Comparison of ENCODE assay signal across 27 cellular contexts in genomic region chr7:7550663-7551062, GRCh38. TPM values are rescaled to one million over a fixed set of nuclear protein-coding genes. Genes with fewer than 3 reads are reported as not detected.
"Had no signal": no experiment of that assay in that cellular context is flagged by ENCODE, and none has a peak within 500 bp of the region (broad histone marks: within the 10 kb centered on the region; RNA-seq: fewer than 3 reads in every experiment).

No MANE protein-coding gene starts in this region.

- H3K4me3 Mint-ChIP-seq: activated CD8-positive, alpha-beta memory T cell treated with anti-CD3 and anti-CD28 coated beads, Interleukin-2, amount 10 ng/mL, durations not matched to agents 7 days and 5 days; activated naive CD4-positive, alpha-beta T cell treated with anti-CD3 and anti-CD28 coated beads, Interleukin-2, amount 50 U/mL, for 24 hours; activated T-cell treated with anti-CD3 and anti-CD28 coated beads, Interleukin-2, amount 50 U/mL, for 24 hours; activated T-helper 1 cell treated with anti-CD3 and anti-CD28 coated beads, Interleukin-12 subunit alpha, Interleukin-12 subunit beta, Interleukin-2, Interleukin-4 antibody, amounts not matched to agents 30 ng/mL and 10 ng/mL and 1 ng/mL, durations not matched to agents 14 hours and 24 hours and 36 hours; T-helper 1 cell treated with Interleukin-12 subunit alpha and Interleukin-12 subunit beta and Interleukin-4 antibody, amounts not matched to agents 30 μg/mL and 1 μg/mL, for 36 hours; WTC11 had no signal

- H3K27me3 Mint-ChIP-seq: activated naive CD4-positive, alpha-beta T cell treated with anti-CD3 and anti-CD28 coated beads, Interleukin-2, amount 50 U/mL, for 24 hours had no signal

- H3K27ac Mint-ChIP-seq: activated CD8-positive, alpha-beta memory T cell treated with anti-CD3 and anti-CD28 coated beads, Interleukin-2, amount 10 ng/mL, durations not matched to agents 7 days and 5 days; activated naive CD4-positive, alpha-beta T cell treated with anti-CD3 and anti-CD28 coated beads, Interleukin-2, amount 50 U/mL, for 24 hours; activated T-cell treated with anti-CD3 and anti-CD28 coated beads, Interleukin-2, amount 50 U/mL, for 24 hours; activated T-helper 1 cell treated with anti-CD3 and anti-CD28 coated beads, Interleukin-12 subunit alpha, Interleukin-12 subunit beta, Interleukin-2, Interleukin-4 antibody, amounts not matched to agents 30 ng/mL and 10 ng/mL and 1 ng/mL, durations not matched to agents 14 hours and 24 hours and 36 hours; T-helper 1 cell treated with Interleukin-12 subunit alpha and Interleukin-12 subunit beta and Interleukin-4 antibody, amounts not matched to agents 30 μg/mL and 1 μg/mL, for 36 hours; WTC11 had no signal

- DNase-seq: activated CD4-positive, alpha-beta T cell treated with anti-CD3 and anti-CD28 coated beads for 48 hours; activated CD4-positive, alpha-beta T cell treated with anti-CD3 and anti-CD28 coated beads, Interleukin-2, amount 50 U/mL, for 4 hours; activated CD4-positive, CD25-positive, alpha-beta regulatory T cell treated with anti-CD3 and anti-CD28 coated beads, Interleukin-2, amount 50 U/mL, for 72 hours; activated CD8-positive, alpha-beta memory T cell treated with anti-CD3 and anti-CD28 coated beads, Interleukin-2, amount 10 ng/mL, durations not matched to agents 7 days and 5 days; activated effector memory CD4-positive, alpha-beta T cell treated with Interleukin-2 at 50 U/mL for 16 hours; activated naive CD4-positive, alpha-beta T cell; activated T-cell treated with anti-CD3 and anti-CD28 coated beads, Interleukin-2, amount 50 U/mL, for 24 hours; aorta; body of pancreas; central memory CD4-positive, alpha-beta T cell; NCI-H1105 treated with DMSO at 0.1 percent for 48 hours; NCI-H1436 treated with DMSO at 0.1 percent for 48 hours; NCI-H187; NCI-H2081; NCI-H510A treated with DMSO at 0.1 percent for 48 hours; NCI-H69; NK-92 treated with Interleukin-12 subunit alpha and Interleukin-12 subunit beta, amount 100 ng/mL, for 24 hours; OCI-M1; Right ventricle myocardium superior; SJCRH30 had no signal

- ATAC-seq: activated CD8-positive, alpha-beta memory T cell treated with anti-CD3 and anti-CD28 coated beads, Interleukin-2, amount 10 ng/mL, durations not matched to agents 7 days and 5 days; body of pancreas; Panc1; WTC11 had no signal

- H3K36me3 ChIP-seq: SJCRH30 had no signal

- H3K36me3 Mint-ChIP-seq: activated CD8-positive, alpha-beta memory T cell treated with anti-CD3 and anti-CD28 coated beads, Interleukin-2, amount 10 ng/mL, durations not matched to agents 7 days and 5 days; activated naive CD4-positive, alpha-beta T cell treated with anti-CD3 and anti-CD28 coated beads, Interleukin-2, amount 50 U/mL, for 24 hours; WTC11 had no signal

- H3K9me3 Mint-ChIP-seq: activated naive CD4-positive, alpha-beta T cell treated with anti-CD3 and anti-CD28 coated beads, Interleukin-2, amount 50 U/mL, for 24 hours; activated T-cell treated with anti-CD3 and anti-CD28 coated beads, Interleukin-2, amount 50 U/mL, for 24 hours; activated T-helper 1 cell treated with anti-CD3 and anti-CD28 coated beads, Interleukin-12 subunit alpha, Interleukin-12 subunit beta, Interleukin-2, Interleukin-4 antibody, amounts not matched to agents 30 ng/mL and 10 ng/mL and 1 ng/mL, durations not matched to agents 14 hours and 24 hours and 36 hours; T-helper 1 cell treated with Interleukin-12 subunit alpha and Interleukin-12 subunit beta and Interleukin-4 antibody, amounts not matched to agents 30 μg/mL and 1 μg/mL, for 36 hours; WTC11 had no signal

- H3K27me3 ChIP-seq: body of pancreas, SJCRH30 had no signal

- H3K9me3 ChIP-seq: body of pancreas, SJCRH30 had no signal

- FAIRE-seq: bronchial epithelial cell had no signal

- H3K4me3 ChIP-seq: body of pancreas, SJCRH30 had no signal

- H3K27ac ChIP-seq: body of pancreas, RWPE1, SJCRH30 had no signal

- H3K4me1 Mint-ChIP-seq: activated CD8-positive, alpha-beta memory T cell treated with anti-CD3 and anti-CD28 coated beads, Interleukin-2, amount 10 ng/mL, durations not matched to agents 7 days and 5 days; activated naive CD4-positive, alpha-beta T cell treated with anti-CD3 and anti-CD28 coated beads, Interleukin-2, amount 50 U/mL, for 24 hours; WTC11 had no signal

RNA-seq across cellular contexts. Expression of gene COL28A1, which starts 15.0 kb away (rescaled TPM):
- total RNA-seq: activated CD8-positive, alpha-beta memory T cell treated with anti-CD3 and anti-CD28 coated beads, Interleukin-2, amount 10 ng/mL, durations not matched to agents 7 days and 5 days; activated T-helper 1 cell treated with anti-CD3 and anti-CD28 coated beads, Interleukin-12 subunit alpha, Interleukin-12 subunit beta, Interleukin-2, Interleukin-4 antibody, amounts not matched to agents 30 ng/mL and 10 ng/mL and 1 ng/mL, durations not matched to agents 14 hours and 24 hours and 36 hours; bronchial epithelial cell had no signal
